In genomic region chr19:13847033-13847899, GRCh38 we compare ENCODE assay signal across 7 cellular contexts.
DNase-seq lines count a peak whose midpoint lies in the region; ATAC-seq and TF ChIP-seq lines count a peak whose summit lies in the region.

No MANE protein-coding gene starts in this region.

- no peak for TF ChIP-seq POLR2A in GM18505 (IDR thresholded peaks at IDR 0.05; ENCODE audit: borderline replicate concordance, extremely low read depth, insufficient read depth, insufficient read length)

- DNase-seq in NCI-H2196 treated with DMSO at 0.1 percent for 48 hours (lab: John Stamatoyannopoulos, UW; ENCODE audit: unreplicated experiment) (peak; percentile 87), kidney glomerular epithelial cell (lab: John Stamatoyannopoulos, UW) (peak; percentile 78)
- DNase-seq in activated CD4-positive, CD25-positive, alpha-beta regulatory T cell treated with anti-CD3 and anti-CD28 coated beads, Interleukin-2, amount 50 U/mL, for 16 hours (ENCODE audit: low read depth, low spot score), result peak; percentile 72
- peak; percentile 89 to 93 for DNase-seq in central memory CD8-positive, alpha-beta T cell (ENCODE audit: low spot score in 2 of 2)
- DNase-seq in stimulated activated CD4-positive, alpha-beta T cell treated with anti-CD3 and anti-CD28 coated beads, Interleukin-15, amount 100 ng/mL, for 48 hours (ENCODE audit: low read depth in 2 of 2), result peak; percentile 78 to 83

- ATAC-seq in GM18505 (IDR thresholded peaks at IDR 0.05; ENCODE audit: unreplicated experiment), result peak; percentile 30
- peak; percentile 31 for ATAC-seq in HG03045 (IDR thresholded peaks at IDR 0.05; ENCODE audit: unreplicated experiment)
- peak; percentile 31 for ATAC-seq in central memory CD8-positive, alpha-beta T cell (replicated peaks; ENCODE audit: extremely low read depth, poor library complexity, severe bottlenecking)

- H3K27ac Mint-ChIP-seq in central memory CD8-positive, alpha-beta T cell (ENCODE audit: low read depth), result peak overlapping the region; percentile 100

- H3K9me3 Mint-ChIP-seq in central memory CD8-positive, alpha-beta T cell, result no peaks in the 10 kb centered on the region

- no peaks in the 10 kb centered on the region for H3K27me3 Mint-ChIP-seq in central memory CD8-positive, alpha-beta T cell

- peak overlapping the region; percentile 89 for H3K4me3 Mint-ChIP-seq in central memory CD8-positive, alpha-beta T cell

- H3K36me3 Mint-ChIP-seq in central memory CD8-positive, alpha-beta T cell (ENCODE audit: insufficient read depth), result peaks cover 66% of the 10 kb centered on the region

- H3K4me1 Mint-ChIP-seq in central memory CD8-positive, alpha-beta T cell, result peaks cover 49% of the 10 kb centered on the region

Comparison
In these comparisons a context has a peak if more than half of its experiments do, and no peak if none do; other contexts are left out.
1. Peak in every context shown above with its lines: DNase-seq and ATAC-seq.